Comparison of ENCODE assay signal across 18 cellular contexts in the genomic region with DNA sequence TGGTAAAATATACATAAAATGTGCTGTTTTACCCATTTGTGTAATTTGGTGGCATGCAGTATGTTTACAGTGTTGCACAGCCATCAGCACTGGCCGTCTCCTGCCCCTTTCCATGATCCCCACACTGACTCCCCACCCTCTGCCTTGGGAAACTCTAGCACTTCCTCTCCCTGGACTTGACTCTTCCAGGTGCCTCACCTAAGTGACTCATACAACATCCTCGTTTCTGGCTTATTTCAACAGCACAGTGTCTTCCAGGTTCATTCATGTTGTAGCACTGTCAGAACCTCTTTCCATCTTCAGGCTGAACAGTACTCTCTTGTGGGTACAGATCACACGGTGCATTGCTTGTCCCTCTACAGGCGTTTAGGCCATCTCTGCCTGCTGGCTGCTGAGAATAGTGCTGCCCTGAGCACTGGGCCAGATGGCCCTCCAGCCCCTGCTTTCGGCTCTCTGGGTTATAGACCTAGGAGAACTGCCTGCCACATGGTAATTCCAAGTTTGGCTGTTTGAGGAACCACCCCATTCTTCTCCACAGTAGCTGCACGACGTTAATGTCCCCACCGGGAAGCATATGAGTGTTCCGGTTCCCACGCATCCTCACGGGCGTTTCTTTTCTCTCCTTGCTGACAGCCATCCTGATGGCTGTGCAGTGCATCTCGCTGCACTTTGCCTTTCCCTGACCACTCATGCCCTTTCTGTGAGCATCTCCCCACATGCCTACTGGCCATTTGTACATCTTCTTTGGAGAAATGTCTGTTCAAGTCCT.
DNase-seq lines count a peak whose midpoint lies in the region; ATAC-seq, FAIRE-seq and TF ChIP-seq lines count a peak whose summit lies in the region.
"Had no signal": no experiment of that assay in that cellular context is flagged by ENCODE, and none has a peak within 500 bp of the region (broad histone marks: within the 10 kb centered on the region; RNA-seq: fewer than 3 reads in every experiment).

No MANE protein-coding gene starts in this region.

- no peak for TF ChIP-seq CTCF in GM12878 (IDR thresholded peaks at IDR 0.05 in 2 of 3, conservative IDR thresholded peaks at IDR 0.05 in 1 of 3; ENCODE audit: control insufficient read depth in 2 of 3, extremely low read depth in 1 of 3, insufficient read depth in 1 of 3, low read depth in 3 of 3, low read length in 3 of 3)
- peak; percentile 45 for TF ChIP-seq CTCF in foreskin keratinocyte (conservative IDR thresholded peaks at IDR 0.05)
- no peak for TF ChIP-seq CTCF in CD14-positive monocyte (IDR thresholded peaks at IDR 0.05)

- peaks cover 18 to 23% of the 10 kb centered on the region in 2 donors for H3K36me3 Mint-ChIP-seq in CD14-positive monocyte

- H3K36me3 ChIP-seq in GM12878 (ENCODE audit: control insufficient read depth in 2 of 2, insufficient read depth in 2 of 2, low read length in 1 of 2) = no peaks in the 10 kb centered on the region; a peak in 2 of 4 replicates

- no peak overlapping the region for H2AFZ ChIP-seq in GM12878 (ENCODE audit: control insufficient read depth, low read depth, low read length)

- H3K4me3 Mint-ChIP-seq in CD14-positive monocyte = no peak overlapping the region
- H3K4me3 Mint-ChIP-seq: CD4-positive, alpha-beta memory T cell; stimulated activated naive B cell treated with anti-CD40 and anti-IgM and Interleukin-4, amounts not matched to agents 10 μg/mL and 1 μg/mL and 100 μg/mL, for 72 hours had no signal

- DNase-seq in G401 (ENCODE audit: low spot score) = peak; percentile 78
- DNase-seq in GM12878 (ENCODE audit: low read depth, low spot score) = no peak
- peak; percentile 88 to 94 for DNase-seq in foreskin keratinocyte
- peak; percentile 50 for DNase-seq in renal cortical epithelial cell (ENCODE audit: low read depth)
- DNase-seq in dedifferentiated amniotic fluid mesenchymal stem cell (ENCODE audit: extremely low spot score) = no peak
- DNase-seq in NCI-H82 (lab: John Stamatoyannopoulos, UW) = no peak
- DNase-seq in CD14-positive monocyte (ENCODE audit: low spot score) = no peak
- DNase-seq: activated CD4-positive, CD25-positive, alpha-beta regulatory T cell treated with anti-CD3 and anti-CD28 coated beads, Interleukin-2, amount 50 U/mL, for 72 hours; activated gamma-delta T cell treated with Interleukin-2 at 50 U/mL for 16 hours; CD4-positive, alpha-beta memory T cell; left ventricle myocardium superior; NCI-H1436 treated with DMSO at 0.1 percent for 48 hours; NCI-H226; SJCRH30; stimulated activated CD4-positive, alpha-beta T cell treated with anti-CD3 and anti-CD28 coated beads, Interleukin-12 subunit alpha, Interleukin-12 subunit beta, amount 100 ng/mL, for 4 hours; stimulated activated naive B cell treated with anti-CD40 and anti-IgM and Interleukin-4, amounts not matched to agents 10 μg/mL and 1 μg/mL and 100 μg/mL, for 72 hours had no signal

- no peaks in the 10 kb centered on the region for H3K79me2 ChIP-seq in GM12878 (ENCODE audit: control insufficient read depth, insufficient read depth, low read length)

- H3K27ac Mint-ChIP-seq in CD14-positive monocyte = no peak overlapping the region
- H3K27ac Mint-ChIP-seq: stimulated activated naive B cell treated with anti-CD40 and anti-IgM and Interleukin-4, amounts not matched to agents 10 μg/mL and 1 μg/mL and 100 μg/mL, for 72 hours had no signal

- no peak for TF ChIP-seq RAD21 in GM12878 (IDR thresholded peaks at IDR 0.05; ENCODE audit: insufficient read depth, low read depth, low read length)

- H3K9me3 Mint-ChIP-seq in CD14-positive monocyte = no peaks in the 10 kb centered on the region
- H3K9me3 Mint-ChIP-seq: CD4-positive, alpha-beta memory T cell; stimulated activated naive B cell treated with anti-CD40 and anti-IgM and Interleukin-4, amounts not matched to agents 10 μg/mL and 1 μg/mL and 100 μg/mL, for 72 hours had no signal

- intact Hi-C loops in GM12878 (cut with micrococcal nuclease; ENCODE audit: unreplicated experiment) = no loop called here
- intact Hi-C loops in CD14-positive monocyte (cut with micrococcal nuclease) = no loop called here

- in situ Hi-C loops in G401 (cut with HindIII; ENCODE audit: low sequenced_read_pairs) = no loop called here
- in situ Hi-C loops in GM12878 (cut with MboI) = no loop called here

- ATAC-seq in GM12878 (no peak), foreskin keratinocyte (peak; percentile 81), GM19035 (IDR thresholded peaks at IDR 0.05; ENCODE audit: unreplicated experiment) (no peak)
- ATAC-seq: stimulated activated naive B cell treated with anti-CD40 and anti-IgM and Interleukin-4, amounts not matched to agents 10 μg/mL and 1 μg/mL and 100 μg/mL, for 72 hours had no signal

- SMC1A ChIA-PET in GM12878 (lab: Charles Lee; ENCODE audit: uncharacterized antibody, unreplicated experiment) = no interaction called here

- H3K27me3 ChIP-seq in GM12878 (replicated peaks in 1 of 2; ENCODE audit: control insufficient read depth in 2 of 2, insufficient read depth in 2 of 2, low read length in 1 of 2) (no peaks in the 10 kb centered on the region), foreskin keratinocyte (no peaks in the 10 kb centered on the region)
- H3K27me3 ChIP-seq: SJCRH30 had no signal

- TSS peak; percentile 44 for BruUV-seq in GM12878 (replicated peaks; lab: Mats Ljungman, UMichigan)

- H3K9me3 ChIP-seq in GM12878 (replicated peaks; ENCODE audit: control insufficient read depth, insufficient read depth, low read length) = no peaks in the 10 kb centered on the region
- H3K9me3 ChIP-seq: SJCRH30 had no signal

- H3K9ac ChIP-seq in GM12878 (ENCODE audit: control insufficient read depth, insufficient read depth, low read length) = no peak overlapping the region

- POLR2A ChIA-PET in GM12878 (lab: Charles Lee) = no interaction called here

- CTCF ChIA-PET in GM12878 (lab: Yijun Ruan, JAX) = no interaction called here

- TF ChIP-seq POLR2A in GM12878 (IDR thresholded peaks at IDR 0.05; ENCODE audit: low read depth, low read length) = no peak

- no peaks in the 10 kb centered on the region; the same call in 1 of the 2 replicates for H4K20me1 ChIP-seq in GM12878 (ENCODE audit: control insufficient read depth, insufficient read depth)

- no peak overlapping the region for H3K4me3 ChIP-seq in GM12878
- H3K4me3 ChIP-seq: SJCRH30 had no signal

- H3K4me1 ChIP-seq in GM12878 (ENCODE audit: control insufficient read depth, insufficient read depth, low read length) (no peaks in the 10 kb centered on the region), foreskin keratinocyte (peaks cover 28% of the 10 kb centered on the region)

- H3K27ac ChIP-seq in GM12878 (ENCODE audit: control insufficient read depth, insufficient read depth) (no peak overlapping the region), foreskin keratinocyte (peak overlapping the region; percentile 91)
- H3K27ac ChIP-seq: SJCRH30 had no signal

- H3K4me2 ChIP-seq in GM12878 (ENCODE audit: control insufficient read depth, insufficient read depth) = no peak overlapping the region

- no peak for TF ChIP-seq EP300 in GM12878 (IDR thresholded peaks at IDR 0.05; ENCODE audit: borderline replicate concordance in 1 of 2, control insufficient read depth in 1 of 2, low read depth in 2 of 2, low read length in 2 of 2)

- H3K4me1 Mint-ChIP-seq in CD14-positive monocyte = no peaks in the 10 kb centered on the region
- H3K4me1 Mint-ChIP-seq: CD4-positive, alpha-beta memory T cell; stimulated activated naive B cell treated with anti-CD40 and anti-IgM and Interleukin-4, amounts not matched to agents 10 μg/mL and 1 μg/mL and 100 μg/mL, for 72 hours had no signal

- WGBS in GM12878 (ENCODE audit: insufficient coverage, insufficient replicate concordance, low lambda C conversion rate, missing lambda C conversion rate) = 91% methylated on average over 13 of the region's 13 CpGs

- RAD21 ChIA-PET in GM12878 (lab: Charles Lee; ENCODE audit: unreplicated experiment) = no interaction called here

- no peak for FAIRE-seq in GM12878 (lab: Jason Lieb, UNC)
- FAIRE-seq: urothelium cell line had no signal

- H3K27me3 Mint-ChIP-seq in CD14-positive monocyte (ENCODE audit: low read depth in 3 of 3) = no peaks in the 10 kb centered on the region
- H3K27me3 Mint-ChIP-seq: CD4-positive, alpha-beta memory T cell; stimulated activated naive B cell treated with anti-CD40 and anti-IgM and Interleukin-4, amounts not matched to agents 10 μg/mL and 1 μg/mL and 100 μg/mL, for 72 hours had no signal

TF ChIP-seq in GM12878, 131 proteins besides CTCF, POLR2A, EP300 and RAD21 (continues in another document):
- TF ChIP-seq EED (IDR thresholded peaks at IDR 0.05; ENCODE audit: low read depth) = no peak
- TF ChIP-seq, protein P1, sequence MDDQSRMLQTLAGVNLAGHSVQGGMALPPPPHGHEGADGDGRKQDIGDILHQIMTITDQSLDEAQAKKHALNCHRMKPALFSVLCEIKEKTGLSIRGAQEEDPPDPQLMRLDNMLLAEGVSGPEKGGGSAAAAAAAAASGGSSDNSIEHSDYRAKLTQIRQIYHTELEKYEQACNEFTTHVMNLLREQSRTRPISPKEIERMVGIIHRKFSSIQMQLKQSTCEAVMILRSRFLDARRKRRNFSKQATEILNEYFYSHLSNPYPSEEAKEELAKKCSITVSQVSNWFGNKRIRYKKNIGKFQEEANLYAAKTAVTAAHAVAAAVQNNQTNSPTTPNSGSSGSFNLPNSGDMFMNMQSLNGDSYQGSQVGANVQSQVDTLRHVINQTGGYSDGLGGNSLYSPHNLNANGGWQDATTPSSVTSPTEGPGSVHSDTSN (IDR thresholded peaks at IDR 0.05; ENCODE audit: insufficient replicate concordance, low read depth, low read length) = no peak
- no peak for TF ChIP-seq KDM1A (IDR thresholded peaks at IDR 0.05; ENCODE audit: borderline replicate concordance)
- no peak for TF ChIP-seq CREM (IDR thresholded peaks at IDR 0.05; ENCODE audit: low read depth)
- no peak for TF ChIP-seq HDAC6 (IDR thresholded peaks at IDR 0.05; ENCODE audit: unreplicated experiment)
- no peak for TF ChIP-seq NFIC (IDR thresholded peaks at IDR 0.05; ENCODE audit: low read depth, low read length)
- TF ChIP-seq POU2F2 (IDR thresholded peaks at IDR 0.05; ENCODE audit: borderline replicate concordance, low read depth, low read length) = no peak
- TF ChIP-seq, protein P2, sequence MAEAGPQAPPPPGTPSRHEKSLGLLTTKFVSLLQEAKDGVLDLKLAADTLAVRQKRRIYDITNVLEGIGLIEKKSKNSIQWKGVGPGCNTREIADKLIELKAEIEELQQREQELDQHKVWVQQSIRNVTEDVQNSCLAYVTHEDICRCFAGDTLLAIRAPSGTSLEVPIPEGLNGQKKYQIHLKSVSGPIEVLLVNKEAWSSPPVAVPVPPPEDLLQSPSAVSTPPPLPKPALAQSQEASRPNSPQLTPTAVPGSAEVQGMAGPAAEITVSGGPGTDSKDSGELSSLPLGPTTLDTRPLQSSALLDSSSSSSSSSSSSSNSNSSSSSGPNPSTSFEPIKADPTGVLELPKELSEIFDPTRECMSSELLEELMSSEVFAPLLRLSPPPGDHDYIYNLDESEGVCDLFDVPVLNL (IDR thresholded peaks at IDR 0.05; ENCODE audit: low read depth, low read length) = no peak
- TF ChIP-seq PAX5 (IDR thresholded peaks at IDR 0.05; ENCODE audit: borderline replicate concordance, low read depth, low read length) = no peak
- no peak for TF ChIP-seq BRCA1 (IDR thresholded peaks at IDR 0.05; ENCODE audit: low read depth, low read length)
- TF ChIP-seq TCF12 (IDR thresholded peaks at IDR 0.05; ENCODE audit: low read depth, low read length) = no peak
- TF ChIP-seq CBX5 (IDR thresholded peaks at IDR 0.05; ENCODE audit: low read depth) = no peak

Comparison
In these comparisons a context has a peak if more than half of its experiments do, and no peak if none do; other contexts are left out.
1. DNase-seq: peak in G401 (single experiment), foreskin keratinocyte (2 of 2) and renal cortical epithelial cell (single experiment); none in GM12878 (single experiment), dedifferentiated amniotic fluid mesenchymal stem cell (single experiment), NCI-H82 (single experiment) and CD14-positive monocyte (single experiment).